10 cellular contexts compared by ENCODE assay signal in genomic region chr17:8746501-8747236, GRCh38. TPM values are rescaled to one million over a fixed set of nuclear protein-coding genes. Genes with fewer than 3 reads are reported as not detected.
DNase-seq lines count a peak whose midpoint lies in the region; ATAC-seq and TF ChIP-seq lines count a peak whose summit lies in the region.
"Had no signal": no experiment of that assay in that cellular context is flagged by ENCODE, and none has a peak within 500 bp of the region (broad histone marks: within the 10 kb centered on the region; RNA-seq: fewer than 3 reads in every experiment).

No MANE protein-coding gene starts in this region.

- no peak overlapping the region for H2BK20ac ChIP-seq in IMR-90 (ENCODE audit: low read depth, low read length)

- H3K27me3 Mint-ChIP-seq in CD8-positive, alpha-beta T cell (ENCODE audit: low read depth): no peaks in the 10 kb centered on the region
- peaks cover 2% of the 10 kb centered on the region for H3K27me3 Mint-ChIP-seq in neural progenitor cell (ENCODE audit: insufficient read depth, low read depth)

- no peak for DNase-seq in CD8-positive, alpha-beta T cell
- DNase-seq in IMR-90 (peak; percentile 5), neural progenitor cell (ENCODE audit: low spot score) (peak; percentile 20), SW480 (ENCODE audit: low spot score) (no peak)
- no peak for DNase-seq in activated CD4-positive, alpha-beta T cell treated with anti-CD3 and anti-CD28 coated beads for 4 hours

- no peaks in the 10 kb centered on the region for H3K9me3 Mint-ChIP-seq in CD8-positive, alpha-beta T cell
- no peaks in the 10 kb centered on the region for H3K9me3 Mint-ChIP-seq in neural progenitor cell

- no peak overlapping the region for H4K5ac ChIP-seq in IMR-90 (ENCODE audit: low read depth, low read length)

- BruUV-seq in IMR-90 (replicated peaks; lab: Mats Ljungman, UMichigan): no TSS peak

- dilution Hi-C loops in IMR-90 (cut with HindIII; ENCODE audit: low sequenced_read_pairs, unreplicated experiment): no loop called here

- no peak overlapping the region for H3K27ac ChIP-seq in CD8-positive, alpha-beta T cell (ENCODE audit: low read depth, low read length)
- H3K27ac ChIP-seq in IMR-90 (ENCODE audit: insufficient read depth, low read length) (no peak overlapping the region), ectodermal cell (ENCODE audit: insufficient read depth, low read depth, low read length, poor library complexity, severe bottlenecking) (no peak overlapping the region), neural progenitor cell (no peak overlapping the region)
- H3K27ac ChIP-seq: pancreas, VCaP had no signal

- H3K9ac ChIP-seq in IMR-90 (ENCODE audit: low read depth, low read length): no peak overlapping the region
- H3K9ac ChIP-seq in neural progenitor cell: no peak overlapping the region

- no peaks in the 10 kb centered on the region for H3K27me3 ChIP-seq in CD8-positive, alpha-beta T cell (ENCODE audit: insufficient read depth, low read length)
- peaks cover 14% of the 10 kb centered on the region for H3K27me3 ChIP-seq in IMR-90 (ENCODE audit: control insufficient read depth, insufficient read depth, low read length)
- peaks cover 9% of the 10 kb centered on the region for H3K27me3 ChIP-seq in ectodermal cell (ENCODE audit: control insufficient read depth, insufficient read depth, low read length, poor library complexity, severe bottlenecking)
- H3K27me3 ChIP-seq in neural progenitor cell: peaks cover 11% of the 10 kb centered on the region
- H3K27me3 ChIP-seq: pancreas had no signal

- H2AFZ ChIP-seq in IMR-90 (replicated peaks; ENCODE audit: low read length, poor library complexity): peak overlapping the region; percentile 91
- peak overlapping the region; percentile 75 for H2AFZ ChIP-seq in neural progenitor cell (replicated peaks)

- no peak overlapping the region; the same call in 1 of the 2 replicates for H3K4ac ChIP-seq in IMR-90 (ENCODE audit: low read depth, low read length)

- H2AK5ac ChIP-seq in IMR-90 (ENCODE audit: low read depth, low read length): no peak overlapping the region; the same call in 1 of the 2 replicates

- H3K79me1 ChIP-seq in IMR-90 (ENCODE audit: low read depth in 1 of 2, low read length in 2 of 2): no peaks in the 10 kb centered on the region

- no peak overlapping the region for H2BK5ac ChIP-seq in IMR-90 (ENCODE audit: low read depth, low read length, poor library complexity, severe bottlenecking)

- no peak for TF ChIP-seq CTCF in CD8-positive, alpha-beta T cell (IDR thresholded peaks at IDR 0.05)
- TF ChIP-seq CTCF in IMR-90 (conservative IDR thresholded peaks at IDR 0.05; ENCODE audit: low read depth, low read length) (no peak), neural progenitor cell (IDR thresholded peaks at IDR 0.05) (no peak)

- H2BK120ac ChIP-seq in IMR-90 (ENCODE audit: low read depth, low read length): 0 out of 2 replicates have a peak overlapping the region, but pooled peaks have one; percentile 5

- H3K14ac ChIP-seq in IMR-90 (replicated peaks; ENCODE audit: low read depth, low read length): no peak overlapping the region

- H3K18ac ChIP-seq in IMR-90 (ENCODE audit: low read depth, low read length): no peak overlapping the region

- H4K20me1 ChIP-seq in IMR-90 (ENCODE audit: insufficient read depth, low read length) (no peaks in the 10 kb centered on the region), neural progenitor cell (ENCODE audit: low read depth) (no peaks in the 10 kb centered on the region)

- H3K4me3 Mint-ChIP-seq in CD8-positive, alpha-beta T cell: peak overlapping the region; percentile 94
- H3K4me3 Mint-ChIP-seq in neural progenitor cell: peak overlapping the region; percentile 90

- no peak for ATAC-seq in CD8-positive, alpha-beta T cell
- no peak for ATAC-seq in IMR-90 (ENCODE audit: low read depth)
- no peak for ATAC-seq in HG02623 (IDR thresholded peaks at IDR 0.05; ENCODE audit: unreplicated experiment)
- ATAC-seq in HG03196 (IDR thresholded peaks at IDR 0.05; ENCODE audit: unreplicated experiment): no peak

- no peaks in the 10 kb centered on the region for H3K9me3 ChIP-seq in CD8-positive, alpha-beta T cell (ENCODE audit: low read length)
- H3K9me3 ChIP-seq in IMR-90 (ENCODE audit: control insufficient read depth, insufficient read depth, low read length) (no peaks in the 10 kb centered on the region), ectodermal cell (ENCODE audit: control insufficient read depth, low read length) (no peaks in the 10 kb centered on the region), neural progenitor cell (ENCODE audit: low read depth) (no peaks in the 10 kb centered on the region)
- H3K9me3 ChIP-seq: pancreas had no signal

- H3K4me1 ChIP-seq in CD8-positive, alpha-beta T cell (ENCODE audit: insufficient read depth, low read length): peaks cover 10% of the 10 kb centered on the region
- H3K4me1 ChIP-seq in IMR-90 (ENCODE audit: control insufficient read depth, insufficient read depth, low read length): no peaks in the 10 kb centered on the region
- no peaks in the 10 kb centered on the region for H3K4me1 ChIP-seq in ectodermal cell (ENCODE audit: control insufficient read depth, insufficient read depth, low read length)
- H3K4me1 ChIP-seq in neural progenitor cell: no peaks in the 10 kb centered on the region
- H3K4me1 ChIP-seq: pancreas had no signal

- in situ Hi-C loops in IMR-90 (cut with MboI; ENCODE audit: low sequenced_read_pairs): loop anchor here (10.0 kb wide), 1 partner anchor 172 kb away; no protein-coding TSS in a partner anchor

- no peaks in the 10 kb centered on the region for H3F3A ChIP-seq in neural progenitor cell (ENCODE audit: low read depth)

- H3K4me2 ChIP-seq in IMR-90 (ENCODE audit: low read depth, low read length) (peak overlapping the region; percentile 99), neural progenitor cell (peak overlapping the region; percentile 77)

- 0 out of 2 replicates have a peak overlapping the region, but pooled peaks have one; percentile 8 for H3K23ac ChIP-seq in IMR-90 (ENCODE audit: low read depth, low read length)

- whole genome bisulfite sequencing in IMR-90 (ENCODE audit: extremely low coverage in 2 of 2, insufficient read length in 1 of 2), 2 experiments: no CpG with 5 or more reads among the region's 9 CpGs
- WGBS in ectodermal cell, 2 experiments: 22 to 26% methylated on average over 9 of the region's 9 CpGs

- peak overlapping the region; percentile 77 for H3K4me3 ChIP-seq in CD8-positive, alpha-beta T cell (ENCODE audit: low read depth, low read length)
- H3K4me3 ChIP-seq in IMR-90 (ENCODE audit: insufficient read depth, low read depth, low read length) (peak overlapping the region; percentile 48; the same call in 1 of the 2 replicates), ectodermal cell (ENCODE audit: insufficient read depth, low read depth, low read length) (peak overlapping the region; percentile 52), neural progenitor cell (peak overlapping the region; percentile 59)

- H3K36me3 Mint-ChIP-seq in CD8-positive, alpha-beta T cell: no peaks in the 10 kb centered on the region
- H3K36me3 Mint-ChIP-seq in neural progenitor cell: no peaks in the 10 kb centered on the region

- CTCF ChIA-PET in CD8-positive, alpha-beta T cell (lab: Charles Lee): interaction anchor here (0.6 to 4.5 kb wide), 24 partner anchors 10 to 945 kb away, joined by 3 to 40 read pairs (median 5); partner anchors contain the start of genes KRABD2 and NDEL1
- CTCF ChIA-PET in IMR-90 (lab: Yijun Ruan, JAX): interaction anchor here (0.5 to 1.5 kb wide), 5 partner anchors 211 to 339 kb away, joined by 3 to 5 read pairs (median 3); no protein-coding TSS in a partner anchor

- no peak overlapping the region for H4K91ac ChIP-seq in IMR-90 (ENCODE audit: insufficient read depth, low read depth, low read length)

- no peaks in the 10 kb centered on the region for H3K79me2 ChIP-seq in neural progenitor cell (ENCODE audit: low read depth)

- intact Hi-C loops in CD8-positive, alpha-beta T cell (cut with DNase I, micrococcal nuclease): loop anchor here (1.0 to 10.0 kb wide), 10 partner anchors 114 to 692 kb away; partner anchors contain the start of genes RPL26 (in 2 of the 2), ALOXE3 (in 1 of the 2) and MYH10 (in 1 of the 2)
- intact Hi-C loops in IMR-90 (cut with micrococcal nuclease): loop anchor here (1.0 to 2.0 kb wide), 4 partner anchors 40 to 363 kb away; partner anchors contain the start of gene RPL26

- no peak overlapping the region for H2AK9ac ChIP-seq in IMR-90 (replicated peaks; ENCODE audit: low read depth, low read length, poor library complexity)

- no peak overlapping the region for H3K56ac ChIP-seq in IMR-90 (ENCODE audit: extremely low read depth, insufficient read depth, low read length)

- TF ChIP-seq POLR2A in IMR-90 (IDR thresholded peaks at IDR 0.05; ENCODE audit: low read depth, low read length): no peak

- TF ChIP-seq RAD21 in IMR-90 (IDR thresholded peaks at IDR 0.05; ENCODE audit: low read length): no peak

- 0 out of 3 replicates have a peak overlapping the region, but pooled peaks have one; percentile 32 for H2BK15ac ChIP-seq in IMR-90 (ENCODE audit: low read depth, low read length)

- no peaks in the 10 kb centered on the region for H3K9me1 ChIP-seq in IMR-90 (ENCODE audit: insufficient read depth, low read length)

- H3K4me1 Mint-ChIP-seq in CD8-positive, alpha-beta T cell (ENCODE audit: low read depth): peaks cover 22% of the 10 kb centered on the region
- H3K4me1 Mint-ChIP-seq in neural progenitor cell: peaks cover 16% of the 10 kb centered on the region

- H3K36me3 ChIP-seq in CD8-positive, alpha-beta T cell (ENCODE audit: insufficient read depth, low read length): no peaks in the 10 kb centered on the region
- no peaks in the 10 kb centered on the region for H3K36me3 ChIP-seq in IMR-90 (ENCODE audit: control insufficient read depth, insufficient read depth, low read length)
- H3K36me3 ChIP-seq in ectodermal cell (ENCODE audit: control insufficient read depth, insufficient read depth, low read length): no peaks in the 10 kb centered on the region
- H3K36me3 ChIP-seq in neural progenitor cell: no peaks in the 10 kb centered on the region
- H3K36me3 ChIP-seq: pancreas had no signal

- peak overlapping the region; percentile 94 for H3K27ac Mint-ChIP-seq in CD8-positive, alpha-beta T cell
- H3K27ac Mint-ChIP-seq in neural progenitor cell: no peak overlapping the region

- peak overlapping the region in 1 of 2 experiments; percentile 68; a peak in 1 of 4 replicates for H4K8ac ChIP-seq in IMR-90 (ENCODE audit: low read depth in 2 of 2, low read length in 2 of 2)

- POLR2A ChIA-PET in CD8-positive, alpha-beta T cell (lab: Charles Lee): interaction anchor here (1.5 to 1.7 kb wide), 2 partner anchors 207 to 336 kb away, joined by 4 to 6 read pairs; no protein-coding TSS in a partner anchor
- POLR2A ChIA-PET in IMR-90 (lab: Charles Lee; ENCODE audit: unreplicated experiment): no interaction called here

RNA-seq across cellular contexts. Expression of gene CCDC42, which starts 2.0 kb away (rescaled TPM):
- under 1 TPM; 0.50 to 0.62 TPM for total RNA-seq in CD8-positive, alpha-beta T cell
- total RNA-seq in IMR-90 (2012; rRNA removed) (not detected in 2 replicates), neural progenitor cell (ENCODE audit: low replicate concordance) (not detected in 2 replicates)
- not detected in 2 replicates for polyA plus RNA-seq in IMR-90 (2012; rRNA removed)
- polyA plus RNA-seq in IMR-90 (2012; cell fraction: cytosol; rRNA removed): not detected in 2 replicates
- polyA plus RNA-seq in IMR-90 (2012; cell fraction: nucleus; rRNA removed; ENCODE audit: low replicate concordance): not detected in 2 replicates
- polyA plus RNA-seq in ectodermal cell (2013, experiment 1 of 4): not detected
- not detected for polyA plus RNA-seq in ectodermal cell (2013, experiment 2 of 4)
- polyA plus RNA-seq in ectodermal cell (2013, experiment 3 of 4): not detected
- polyA plus RNA-seq in ectodermal cell (2013, experiment 4 of 4): not detected
- total RNA-seq: pancreas had no signal

RNA-seq across cellular contexts. Expression of gene SPDYE4, which starts 11.7 kb away (rescaled TPM):
- not detected for total RNA-seq in CD8-positive, alpha-beta T cell
- total RNA-seq in IMR-90 (2012; rRNA removed) (not detected in 2 replicates), neural progenitor cell (ENCODE audit: low replicate concordance) (not detected in 2 replicates)
- not detected in 2 replicates for polyA plus RNA-seq in IMR-90 (2012; rRNA removed)
- not detected in 2 replicates for polyA plus RNA-seq in IMR-90 (2012; cell fraction: cytosol; rRNA removed)
- polyA plus RNA-seq in IMR-90 (2012; cell fraction: nucleus; rRNA removed; ENCODE audit: low replicate concordance): not detected in 2 replicates
- not detected for polyA plus RNA-seq in ectodermal cell (2013, experiment 1 of 4)
- not detected for polyA plus RNA-seq in ectodermal cell (2013, experiment 2 of 4)
- polyA plus RNA-seq in ectodermal cell (2013, experiment 3 of 4): not detected
- not detected for polyA plus RNA-seq in ectodermal cell (2013, experiment 4 of 4)
- polyA plus RNA-seq: pancreas had no signal

RNA-seq across cellular contexts. Expression of gene MFSD6L, which starts 52.5 kb away (rescaled TPM):
- total RNA-seq in CD8-positive, alpha-beta T cell: not detected
- total RNA-seq in IMR-90 (2012; rRNA removed) (not detected in 2 replicates), neural progenitor cell (ENCODE audit: low replicate concordance) (not detected in 2 replicates)
- not detected in 2 replicates for polyA plus RNA-seq in IMR-90 (2012; rRNA removed)
- not detected in 2 replicates for polyA plus RNA-seq in IMR-90 (2012; cell fraction: cytosol; rRNA removed)
- not detected in 2 replicates for polyA plus RNA-seq in IMR-90 (2012; cell fraction: nucleus; rRNA removed; ENCODE audit: low replicate concordance)
- polyA plus RNA-seq in ectodermal cell (2013, experiment 1 of 4): not detected
- polyA plus RNA-seq in ectodermal cell (2013, experiment 2 of 4): not detected
- not detected for polyA plus RNA-seq in ectodermal cell (2013, experiment 3 of 4)
- not detected for polyA plus RNA-seq in ectodermal cell (2013, experiment 4 of 4)

Comparison
In these comparisons a context has a peak if more than half of its experiments do, and no peak if none do; other contexts are left out.
1. DNase-seq: peak in IMR-90 (single experiment) and neural progenitor cell (single experiment); none in CD8-positive, alpha-beta T cell (0 of 7), SW480 (single experiment) and activated CD4-positive, alpha-beta T cell treated with anti-CD3 and anti-CD28 coated beads for 4 hours (0 of 2).
2. Peak in every context shown above with its lines, with median percentiles within 50 percentile points of each other: H3K4me3 ChIP-seq.